ENCODE assay signal across 1 cellular context in the genomic region with DNA sequence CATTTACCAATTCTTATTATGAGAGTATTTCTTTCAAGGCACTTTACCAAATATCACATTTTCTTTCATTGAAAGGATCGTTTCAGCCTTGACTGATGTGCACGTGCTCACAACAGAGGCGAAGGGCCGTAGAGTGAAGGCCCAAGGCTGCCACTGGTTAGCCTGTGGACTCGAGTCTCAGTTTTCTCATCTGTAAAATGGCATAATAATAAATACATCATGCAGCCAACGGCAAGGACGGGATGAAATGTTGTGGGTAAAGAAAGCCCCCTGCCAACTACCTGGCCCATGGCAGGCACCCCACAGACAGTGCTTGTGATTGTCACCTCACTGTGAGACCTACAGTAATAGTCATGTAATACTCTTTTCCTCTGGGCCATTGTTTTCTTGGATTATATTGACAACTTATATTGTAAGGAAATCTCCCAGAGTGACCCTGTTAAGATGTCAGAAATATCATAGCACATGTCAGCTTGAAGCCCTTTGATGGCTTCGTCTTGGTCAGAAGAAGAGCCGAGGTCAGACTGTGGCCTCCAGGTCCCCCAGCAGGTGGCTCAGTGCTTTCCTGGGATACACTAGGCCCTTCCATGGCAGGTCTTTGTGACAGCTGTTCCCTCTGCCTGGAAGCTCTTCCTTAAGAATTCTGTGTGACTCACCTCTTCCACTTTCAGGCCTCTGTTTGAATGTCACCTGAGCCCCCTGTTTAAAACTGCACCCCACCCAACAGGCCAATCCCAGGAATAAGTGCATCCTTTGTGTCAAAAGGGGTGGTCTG.
A peak's percentile ranks its signal among the peaks of the same experiment; 100 is the strongest.
TF ChIP-seq lines count a peak whose summit lies in the region.

No MANE protein-coding gene starts in this region.

TF ChIP-seq in HepG2, 621 proteins besides CTCF, POLR2A, EP300 and RAD21 (continued from another document):
- TF ChIP-seq, protein P1, sequence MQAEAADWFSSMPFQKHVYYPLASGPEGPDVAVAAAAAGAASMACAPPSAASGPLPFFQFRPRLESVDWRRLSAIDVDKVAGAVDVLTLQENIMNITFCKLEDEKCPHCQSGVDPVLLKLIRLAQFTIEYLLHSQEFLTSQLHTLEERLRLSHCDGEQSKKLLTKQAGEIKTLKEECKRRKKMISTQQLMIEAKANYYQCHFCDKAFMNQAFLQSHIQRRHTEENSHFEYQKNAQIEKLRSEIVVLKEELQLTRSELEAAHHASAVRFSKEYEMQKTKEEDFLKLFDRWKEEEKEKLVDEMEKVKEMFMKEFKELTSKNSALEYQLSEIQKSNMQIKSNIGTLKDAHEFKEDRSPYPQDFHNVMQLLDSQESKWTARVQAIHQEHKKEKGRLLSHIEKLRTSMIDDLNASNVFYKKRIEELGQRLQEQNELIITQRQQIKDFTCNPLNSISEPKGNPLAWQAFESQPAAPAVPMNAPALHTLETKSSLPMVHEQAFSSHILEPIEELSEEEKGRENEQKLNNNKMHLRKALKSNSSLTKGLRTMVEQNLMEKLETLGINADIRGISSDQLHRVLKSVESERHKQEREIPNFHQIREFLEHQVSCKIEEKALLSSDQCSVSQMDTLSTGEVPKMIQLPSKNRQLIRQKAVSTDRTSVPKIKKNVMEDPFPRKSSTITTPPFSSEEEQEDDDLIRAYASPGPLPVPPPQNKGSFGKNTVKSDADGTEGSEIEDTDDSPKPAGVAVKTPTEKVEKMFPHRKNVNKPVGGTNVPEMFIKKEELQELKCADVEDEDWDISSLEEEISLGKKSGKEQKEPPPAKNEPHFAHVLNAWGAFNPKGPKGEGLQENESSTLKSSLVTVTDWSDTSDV (CRISPR knock-in tag; IDR thresholded peaks at IDR 0.05), result no peak
- TF ChIP-seq BRCA1 (CRISPR knock-in tag; IDR thresholded peaks at IDR 0.05) (no peak), ZSCAN9 (CRISPR knock-in tag; IDR thresholded peaks at IDR 0.05; ENCODE audit: borderline replicate concordance) (peak; percentile 46; the same call in 1 of the 2 replicates), ZMYM3 (CRISPR knock-in tag; IDR thresholded peaks at IDR 0.05) (0 out of 2 replicates have a peak, but pooled peaks have one; percentile 19), IKZF4 (CRISPR knock-in tag; IDR thresholded peaks at IDR 0.05; ENCODE audit: borderline replicate concordance, low read depth, not compliant biosample characterization) (no peak), NFKB2 (CRISPR knock-in tag; IDR thresholded peaks at IDR 0.05; ENCODE audit: borderline replicate concordance) (0 out of 2 replicates have a peak, but pooled peaks have one; percentile 9), PPARG (CRISPR knock-in tag; conservative IDR thresholded peaks at IDR 0.05) (no peak), ZNF549 (CRISPR knock-in tag; IDR thresholded peaks at IDR 0.05) (no peak), SALL1 (CRISPR knock-in tag; IDR thresholded peaks at IDR 0.05) (peak; percentile 63), ZFX (CRISPR knock-in tag; IDR thresholded peaks at IDR 0.05; ENCODE audit: low read depth) (peak; percentile 73), ARNTL (CRISPR knock-in tag; IDR thresholded peaks at IDR 0.05) (no peak), ZFP36L2 (CRISPR knock-in tag; IDR thresholded peaks at IDR 0.05) (no peak), ZC3H4 (CRISPR knock-in tag; IDR thresholded peaks at IDR 0.05; ENCODE audit: borderline replicate concordance) (no peak), ZNF121 (CRISPR knock-in tag; IDR thresholded peaks at IDR 0.05) (no peak), GATAD2A (CRISPR knock-in tag; IDR thresholded peaks at IDR 0.05) (peak; percentile 72), ZNF3 (CRISPR knock-in tag; IDR thresholded peaks at IDR 0.05) (no peak), RXRB (CRISPR knock-in tag; IDR thresholded peaks at IDR 0.05; ENCODE audit: borderline replicate concordance) (peak; percentile 56), HDAC2 (CRISPR knock-in tag; IDR thresholded peaks at IDR 0.05) (peak; percentile 53; the same call in 1 of the 2 replicates), KAT2B (IDR thresholded peaks at IDR 0.05; ENCODE audit: borderline replicate concordance, low read depth, low read length) (no peak), FOXA3 (CRISPR knock-in tag; IDR thresholded peaks at IDR 0.05) (peak; percentile 49; the same call in 1 of the 2 replicates), DR1 (CRISPR knock-in tag; IDR thresholded peaks at IDR 0.05) (0 out of 2 replicates have a peak, but pooled peaks have one; percentile 17), BCL6 (CRISPR knock-in tag; IDR thresholded peaks at IDR 0.05) (0 out of 2 replicates have a peak, but pooled peaks have one; percentile 41), SP4 (CRISPR knock-in tag; IDR thresholded peaks at IDR 0.05) (peak; percentile 45; the same call in 1 of the 2 replicates), HOMEZ (CRISPR knock-in tag; IDR thresholded peaks at IDR 0.05; ENCODE audit: low read depth) (no peak), KDM5B (CRISPR knock-in tag; IDR thresholded peaks at IDR 0.05; ENCODE audit: borderline replicate concordance) (peak; percentile 29; the same call in 1 of the 2 replicates), KDM1A (CRISPR knock-in tag; IDR thresholded peaks at IDR 0.05) (no peak), ZBTB20 (CRISPR knock-in tag; IDR thresholded peaks at IDR 0.05; ENCODE audit: borderline replicate concordance, low read depth) (peak; percentile 36; the same call in 1 of the 2 replicates), SNRNP70 (IDR thresholded peaks at IDR 0.05; ENCODE audit: low read depth, low read length) (no peak), ZNF225 (CRISPR knock-in tag; IDR thresholded peaks at IDR 0.05) (no peak), ZNF556 (CRISPR knock-in tag; IDR thresholded peaks at IDR 0.05; ENCODE audit: borderline replicate concordance) (no peak), SETDB1 (CRISPR knock-in tag; IDR thresholded peaks at IDR 0.05; ENCODE audit: borderline replicate concordance) (no peak), ZNF432 (CRISPR knock-in tag; IDR thresholded peaks at IDR 0.05; ENCODE audit: borderline replicate concordance) (no peak), IRF9 (CRISPR knock-in tag; IDR thresholded peaks at IDR 0.05; ENCODE audit: borderline replicate concordance) (no peak), MIXL1 (CRISPR knock-in tag; IDR thresholded peaks at IDR 0.05) (no peak), TSC22D2 (CRISPR knock-in tag; IDR thresholded peaks at IDR 0.05; ENCODE audit: borderline replicate concordance) (peak; percentile 88; the same call in 1 of the 2 replicates), SPEN (CRISPR knock-in tag; IDR thresholded peaks at IDR 0.05; ENCODE audit: low read depth) (no peak), NR2F1 (CRISPR knock-in tag; IDR thresholded peaks at IDR 0.05) (0 out of 4 replicates have a peak, but pooled peaks of 1 of the 2 experiments have one; percentile 28), POGZ (CRISPR knock-in tag; IDR thresholded peaks at IDR 0.05) (peak; percentile 60), SIX4 (CRISPR knock-in tag; IDR thresholded peaks at IDR 0.05) (0 out of 2 replicates have a peak, but pooled peaks have one; percentile 13), SMAD3 (CRISPR knock-in tag; IDR thresholded peaks at IDR 0.05) (0 out of 2 replicates have a peak, but pooled peaks have one; percentile 49), ERF (CRISPR knock-in tag; IDR thresholded peaks at IDR 0.05) (peak; percentile 57; the same call in 1 of the 2 replicates), MTERF4 (CRISPR knock-in tag; IDR thresholded peaks at IDR 0.05) (0 out of 2 replicates have a peak, but pooled peaks have one; percentile 18), XRCC5 (optimal IDR thresholded peaks at IDR 0.05; ENCODE audit: low read length) (peak; percentile 63), PRMT3 (CRISPR knock-in tag; IDR thresholded peaks at IDR 0.05; ENCODE audit: borderline replicate concordance, low read depth) (no peak), ZBTB7B (CRISPR knock-in tag; IDR thresholded peaks at IDR 0.05) (no peak), RFXAP (CRISPR knock-in tag; IDR thresholded peaks at IDR 0.05; ENCODE audit: borderline replicate concordance) (no peak), HIVEP1 (CRISPR knock-in tag; IDR thresholded peaks at IDR 0.05) (0 out of 2 replicates have a peak, but pooled peaks have one; percentile 25)
- TF ChIP-seq, protein P2, sequence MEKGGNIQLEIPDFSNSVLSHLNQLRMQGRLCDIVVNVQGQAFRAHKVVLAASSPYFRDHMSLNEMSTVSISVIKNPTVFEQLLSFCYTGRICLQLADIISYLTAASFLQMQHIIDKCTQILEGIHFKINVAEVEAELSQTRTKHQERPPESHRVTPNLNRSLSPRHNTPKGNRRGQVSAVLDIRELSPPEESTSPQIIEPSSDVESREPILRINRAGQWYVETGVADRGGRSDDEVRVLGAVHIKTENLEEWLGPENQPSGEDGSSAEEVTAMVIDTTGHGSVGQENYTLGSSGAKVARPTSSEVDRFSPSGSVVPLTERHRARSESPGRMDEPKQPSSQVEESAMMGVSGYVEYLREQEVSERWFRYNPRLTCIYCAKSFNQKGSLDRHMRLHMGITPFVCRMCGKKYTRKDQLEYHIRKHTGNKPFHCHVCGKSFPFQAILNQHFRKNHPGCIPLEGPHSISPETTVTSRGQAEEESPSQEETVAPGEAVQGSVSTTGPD (CRISPR knock-in tag; IDR thresholded peaks at IDR 0.05), result no peak
- TF ChIP-seq, protein P3, sequence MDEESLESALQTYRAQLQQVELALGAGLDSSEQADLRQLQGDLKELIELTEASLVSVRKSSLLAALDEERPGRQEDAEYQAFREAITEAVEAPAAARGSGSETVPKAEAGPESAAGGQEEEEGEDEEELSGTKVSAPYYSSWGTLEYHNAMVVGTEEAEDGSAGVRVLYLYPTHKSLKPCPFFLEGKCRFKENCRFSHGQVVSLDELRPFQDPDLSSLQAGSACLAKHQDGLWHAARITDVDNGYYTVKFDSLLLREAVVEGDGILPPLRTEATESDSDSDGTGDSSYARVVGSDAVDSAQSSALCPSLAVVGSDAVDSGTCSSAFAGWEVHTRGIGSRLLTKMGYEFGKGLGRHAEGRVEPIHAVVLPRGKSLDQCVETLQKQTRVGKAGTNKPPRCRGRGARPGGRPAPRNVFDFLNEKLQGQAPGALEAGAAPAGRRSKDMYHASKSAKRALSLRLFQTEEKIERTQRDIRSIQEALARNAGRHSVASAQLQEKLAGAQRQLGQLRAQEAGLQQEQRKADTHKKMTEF (CRISPR knock-in tag; IDR thresholded peaks at IDR 0.05), result peak; percentile 40; the same call in 1 of the 2 replicates
- TF ChIP-seq, protein P4, sequence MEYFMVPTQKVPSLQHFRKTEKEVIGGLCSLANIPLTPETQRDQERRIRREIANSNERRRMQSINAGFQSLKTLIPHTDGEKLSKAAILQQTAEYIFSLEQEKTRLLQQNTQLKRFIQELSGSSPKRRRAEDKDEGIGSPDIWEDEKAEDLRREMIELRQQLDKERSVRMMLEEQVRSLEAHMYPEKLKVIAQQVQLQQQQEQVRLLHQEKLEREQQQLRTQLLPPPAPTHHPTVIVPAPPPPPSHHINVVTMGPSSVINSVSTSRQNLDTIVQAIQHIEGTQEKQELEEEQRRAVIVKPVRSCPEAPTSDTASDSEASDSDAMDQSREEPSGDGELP (IDR thresholded peaks at IDR 0.05; ENCODE audit: borderline replicate concordance, low read depth), result peak; percentile 65; the same call in 1 of the 2 replicates
- TF ChIP-seq, protein P5, sequence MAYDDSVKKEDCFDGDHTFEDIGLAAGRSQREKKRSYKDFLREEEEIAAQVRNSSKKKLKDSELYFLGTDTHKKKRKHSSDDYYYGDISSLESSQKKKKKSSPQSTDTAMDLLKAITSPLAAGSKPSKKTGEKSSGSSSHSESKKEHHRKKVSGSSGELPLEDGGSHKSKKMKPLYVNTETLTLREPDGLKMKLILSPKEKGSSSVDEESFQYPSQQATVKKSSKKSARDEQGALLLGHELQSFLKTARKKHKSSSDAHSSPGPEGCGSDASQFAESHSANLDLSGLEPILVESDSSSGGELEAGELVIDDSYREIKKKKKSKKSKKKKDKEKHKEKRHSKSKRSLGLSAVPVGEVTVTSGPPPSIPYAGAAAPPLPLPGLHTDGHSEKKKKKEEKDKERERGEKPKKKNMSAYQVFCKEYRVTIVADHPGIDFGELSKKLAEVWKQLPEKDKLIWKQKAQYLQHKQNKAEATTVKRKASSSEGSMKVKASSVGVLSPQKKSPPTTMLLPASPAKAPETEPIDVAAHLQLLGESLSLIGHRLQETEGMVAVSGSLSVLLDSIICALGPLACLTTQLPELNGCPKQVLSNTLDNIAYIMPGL (CRISPR knock-in tag; IDR thresholded peaks at IDR 0.05; ENCODE audit: borderline replicate concordance in 1 of 2, low read depth in 1 of 2), result peak; percentile 32 to 68; a peak in 2 of 4 replicates
- TF ChIP-seq, protein P6, sequence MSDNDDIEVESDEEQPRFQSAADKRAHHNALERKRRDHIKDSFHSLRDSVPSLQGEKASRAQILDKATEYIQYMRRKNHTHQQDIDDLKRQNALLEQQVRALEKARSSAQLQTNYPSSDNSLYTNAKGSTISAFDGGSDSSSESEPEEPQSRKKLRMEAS (IDR thresholded peaks at IDR 0.05), result peak; percentile 58
TF ChIP-seq in HepG2: peak in this region for 75.
